12 cellular contexts compared by ENCODE assay signal in the genomic region with DNA sequence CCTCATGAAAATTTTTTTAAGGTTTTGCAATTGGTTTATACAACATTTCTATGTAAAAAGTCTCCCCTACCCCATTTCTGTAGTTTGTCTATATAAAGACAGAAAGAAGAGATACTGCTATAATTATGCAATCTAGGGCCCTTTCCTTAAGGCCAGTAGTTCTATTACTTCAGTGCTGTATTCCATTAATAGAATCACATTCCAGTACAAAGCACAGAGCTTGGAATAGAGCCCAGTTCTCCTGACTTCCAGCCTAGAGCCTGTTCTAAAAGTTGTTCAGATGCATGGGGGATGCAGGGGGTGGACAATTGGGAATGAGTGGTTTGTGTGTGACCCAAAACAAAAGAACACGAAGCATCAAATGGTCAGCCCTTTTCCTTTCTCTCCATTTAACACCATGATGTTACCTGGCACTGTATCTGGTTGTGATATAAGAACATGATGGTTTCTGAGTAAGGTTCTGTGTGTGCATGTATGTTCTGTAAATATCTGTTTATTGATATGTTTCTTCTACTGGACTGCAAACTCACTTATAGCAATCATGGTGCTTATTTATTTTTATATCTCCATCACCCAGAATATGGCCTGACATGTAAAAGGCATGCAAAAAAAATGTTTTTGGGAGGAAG. TPM values are rescaled to one million over a fixed set of nuclear protein-coding genes. Genes with fewer than 3 reads are reported as not detected.
A peak's percentile ranks its signal among the peaks of the same experiment; 100 is the strongest.
DNase-seq lines count a peak whose midpoint lies in the region; ATAC-seq, FAIRE-seq and TF ChIP-seq lines count a peak whose summit lies in the region.
"Had no signal": no experiment of that assay in that cellular context is flagged by ENCODE, and none has a peak within 500 bp of the region (broad histone marks: within the 10 kb centered on the region; RNA-seq: fewer than 3 reads in every experiment).

No MANE protein-coding gene starts in this region.

- H3K9me3 ChIP-seq in astrocyte (ENCODE audit: insufficient read depth, low read depth, low read length) (no peaks in the 10 kb centered on the region), prostate gland (no peaks in the 10 kb centered on the region), colonic mucosa (no peaks in the 10 kb centered on the region)

- no peak overlapping the region for H3K4me3 ChIP-seq in AG10803 (ENCODE audit: low read length)
- no peak overlapping the region for H3K4me3 ChIP-seq in astrocyte (ENCODE audit: insufficient read depth, low read depth, low read length)
- H3K4me3 ChIP-seq in prostate gland: no peak overlapping the region
- H3K4me3 ChIP-seq in colonic mucosa: no peak overlapping the region

- no peaks in the 10 kb centered on the region for H4K20me1 ChIP-seq in astrocyte (ENCODE audit: insufficient read depth, low read length)

- no peak overlapping the region for H2AFZ ChIP-seq in astrocyte (ENCODE audit: low read depth, low read length)

- 52% methylated on average over 1 of the region's 1 CpG for WGBS in prostate gland

- FAIRE-seq in astrocyte (lab: Jason Lieb, UNC): no peak
- FAIRE-seq: GM12892 had no signal

- peaks cover 6% of the 10 kb centered on the region for H3K36me3 Mint-ChIP-seq in astrocyte (ENCODE audit: low read depth, unreplicated experiment)

- intact Hi-C loops in Right ventricle myocardium superior (cut with DNase I): no loop called here
- intact Hi-C loops in prostate gland (cut with DNase I): no loop called here
- intact Hi-C loops in colonic mucosa (cut with DNase I): no loop called here

- H3K27me3 ChIP-seq in astrocyte (ENCODE audit: insufficient read depth, low read length): no peaks in the 10 kb centered on the region
- no peaks in the 10 kb centered on the region for H3K27me3 ChIP-seq in prostate gland (replicated peaks; ENCODE audit: insufficient read depth)
- H3K27me3 ChIP-seq in colonic mucosa: no peaks in the 10 kb centered on the region

- H3K4me2 ChIP-seq in astrocyte (ENCODE audit: low read length): peak overlapping the region; percentile 24

- peaks cover 8% of the 10 kb centered on the region for H3K4me1 Mint-ChIP-seq in astrocyte (ENCODE audit: low read depth, unreplicated experiment)

- peak; percentile 80 for DNase-seq in AG10803 (ENCODE audit: low read depth)
- peak; percentile 72 for DNase-seq in astrocyte (ENCODE audit: low read depth)
- DNase-seq in Right ventricle myocardium superior: no peak
- peak; percentile 40 for DNase-seq in prostate gland (ENCODE audit: low spot score)
- DNase-seq in colonic mucosa: no peak
- no peak for DNase-seq in activated CD4-positive, alpha-beta T cell treated with anti-CD3 and anti-CD28 coated beads for 1 hour
- no peak for DNase-seq in NCI-H2227 treated with DMSO at 0.1 percent for 48 hours (lab: John Stamatoyannopoulos, UW)
- DNase-seq in NCI-H2196 (lab: John Stamatoyannopoulos, UW; ENCODE audit: unreplicated experiment): no peak
- DNase-seq: cortex of kidney, NCI-H2107, SHP77 had no signal

- no peaks in the 10 kb centered on the region for H3K36me3 ChIP-seq in astrocyte (ENCODE audit: insufficient read depth, low read length)
- no peaks in the 10 kb centered on the region for H3K36me3 ChIP-seq in prostate gland
- H3K36me3 ChIP-seq in colonic mucosa: no peaks in the 10 kb centered on the region

- no peak overlapping the region for H3K27ac Mint-ChIP-seq in astrocyte (ENCODE audit: unreplicated experiment)

- H3K27ac ChIP-seq in astrocyte (ENCODE audit: low read depth, low read length): no peak overlapping the region
- H3K27ac ChIP-seq in prostate gland: peak overlapping the region; percentile 2 to 41
- H3K27ac ChIP-seq in colonic mucosa: no peak overlapping the region

- H3K4me3 Mint-ChIP-seq in astrocyte (ENCODE audit: unreplicated experiment): peak overlapping the region; percentile 13

- H3K9ac ChIP-seq in astrocyte (ENCODE audit: low read length) (no peak overlapping the region), colonic mucosa (ENCODE audit: low read depth in 2 of 2, low read length in 2 of 2) (no peak overlapping the region)

- peaks cover 11% of the 10 kb centered on the region for H3K9me3 Mint-ChIP-seq in astrocyte (ENCODE audit: unreplicated experiment)

- no peaks in the 10 kb centered on the region for H3K27me3 Mint-ChIP-seq in astrocyte (ENCODE audit: low read depth, unreplicated experiment)

- no peaks in the 10 kb centered on the region for H3K79me2 ChIP-seq in astrocyte (ENCODE audit: insufficient read depth, low read length)

- peak; percentile 97 for ATAC-seq in Right ventricle myocardium superior (ENCODE audit: poor library complexity)

- TF ChIP-seq POLR2A in prostate gland (IDR thresholded peaks at IDR 0.05): no peak

- TF ChIP-seq CTCF in AG10803 (conservative IDR thresholded peaks at IDR 0.05; ENCODE audit: low read length) (no peak), astrocyte (IDR thresholded peaks at IDR 0.05; ENCODE audit: insufficient read depth, low read depth, low read length) (no peak), prostate gland (IDR thresholded peaks at IDR 0.05) (no peak), colonic mucosa (IDR thresholded peaks at IDR 0.05) (no peak)

- H3K4me1 ChIP-seq in astrocyte (ENCODE audit: insufficient read depth, low read length) (peaks cover 7% of the 10 kb centered on the region), prostate gland (replicated peaks) (peaks cover 6% of the 10 kb centered on the region), colonic mucosa (no peaks in the 10 kb centered on the region)

RNA-seq across cellular contexts. Expression of gene GRAMD2B, which starts 8.2 kb away (rescaled TPM):
- 29.1 and 34.4 TPM in 2 replicates for total RNA-seq in astrocyte
- total RNA-seq in Right ventricle myocardium superior: 25.4 TPM
- total RNA-seq in prostate gland: 10 to 100 TPM; 32.1 to 34.4 TPM
- total RNA-seq in colonic mucosa: 10 to 100 TPM; 30.9 to 60.4 TPM

Comparison
In these comparisons a context has a peak if more than half of its experiments do, and no peak if none do; other contexts are left out.
1. DNase-seq: peak in AG10803 (single experiment), astrocyte (single experiment) and prostate gland (single experiment); none in Right ventricle myocardium superior (single experiment), colonic mucosa (single experiment), activated CD4-positive, alpha-beta T cell treated with anti-CD3 and anti-CD28 coated beads for 1 hour (single experiment), NCI-H2227 treated with DMSO at 0.1 percent for 48 hours (single experiment) and NCI-H2196 (single experiment).
2. H3K27ac ChIP-seq: peak in prostate gland (2 of 2); none in astrocyte (single experiment) and colonic mucosa (single experiment).